Comparison of ENCODE assay signal across 8 cellular contexts in the genomic region with DNA sequence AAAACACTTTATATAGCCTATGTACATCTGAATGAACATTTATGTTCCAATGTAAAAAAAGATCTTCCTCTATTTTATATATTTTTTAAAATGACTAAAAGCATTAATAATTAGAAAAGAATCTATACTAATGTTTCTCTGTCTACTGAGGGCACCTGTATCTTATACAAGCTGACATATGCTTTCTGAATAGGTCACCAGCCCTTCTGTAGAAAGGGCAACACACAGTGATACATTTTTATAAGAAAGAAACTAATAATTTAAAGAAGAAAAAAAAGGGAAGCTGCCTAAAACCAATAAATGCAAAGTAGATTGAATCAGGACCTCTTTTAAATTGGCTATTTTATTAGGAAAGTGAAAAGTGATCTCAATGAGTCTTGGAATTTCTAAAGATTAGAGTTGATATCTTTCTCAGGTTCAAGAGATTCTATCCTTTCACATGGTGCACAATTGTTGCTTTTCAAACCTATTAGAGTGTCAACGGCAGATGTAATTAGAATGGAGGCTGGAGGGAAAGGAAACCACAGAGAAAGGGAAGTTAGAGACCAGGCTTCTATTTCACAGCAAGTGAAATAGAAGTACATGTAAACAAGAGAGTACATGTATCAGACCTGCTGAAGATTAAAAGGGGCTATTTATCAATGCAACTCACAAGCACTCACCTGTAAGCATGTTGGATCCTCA. TPM values are rescaled to one million over a fixed set of nuclear protein-coding genes. Genes with fewer than 3 reads are reported as not detected.
DNase-seq lines count a peak whose midpoint lies in the region; ATAC-seq, FAIRE-seq and TF ChIP-seq lines count a peak whose summit lies in the region.

No MANE protein-coding gene starts in this region.

- H3K4me3 Mint-ChIP-seq in activated T-helper 17 cell treated with anti-CD3 and anti-CD28 coated beads, Interleukin-2, amount 50 U/mL, for 72 hours: peak overlapping the region; percentile 25

- peaks cover 88% of the 10 kb centered on the region for H3K36me3 Mint-ChIP-seq in activated T-helper 17 cell treated with anti-CD3 and anti-CD28 coated beads, Interleukin-2, amount 50 U/mL, for 72 hours (ENCODE audit: low read depth)

- no peaks in the 10 kb centered on the region for H3K9me3 Mint-ChIP-seq in activated T-helper 17 cell treated with anti-CD3 and anti-CD28 coated beads, Interleukin-2, amount 50 U/mL, for 72 hours

- TF ChIP-seq POLR2A in GM12892 (IDR thresholded peaks at IDR 0.05; ENCODE audit: low read depth, low read length): no peak

- DNase-seq in GM12892 (ENCODE audit: insufficient read length): no peak
- no peak for DNase-seq in LoVo (ENCODE audit: low spot score)
- no peak for DNase-seq in NCI-H446 treated with DMSO at 0.1 percent for 48 hours (lab: John Stamatoyannopoulos, UW)
- no peak for DNase-seq in left lobe of liver (ENCODE audit: low spot score)
- no peak for DNase-seq in DMS53 treated with DMSO at 0.1 percent for 48 hours (lab: John Stamatoyannopoulos, UW; ENCODE audit: unreplicated experiment)

- peaks cover 40% of the 10 kb centered on the region for H3K4me1 Mint-ChIP-seq in activated T-helper 17 cell treated with anti-CD3 and anti-CD28 coated beads, Interleukin-2, amount 50 U/mL, for 72 hours

- ATAC-seq in GM21515 (IDR thresholded peaks at IDR 0.05; ENCODE audit: unreplicated experiment) (peak; percentile 78), HG03460 (IDR thresholded peaks at IDR 0.05; ENCODE audit: unreplicated experiment) (peak; percentile 69), left lobe of liver (no peak)
- no peak for ATAC-seq in activated T-helper 17 cell treated with anti-CD3 and anti-CD28 coated beads, Interleukin-2, amount 50 U/mL, for 72 hours (replicated peaks)

- H3K27ac Mint-ChIP-seq in activated T-helper 17 cell treated with anti-CD3 and anti-CD28 coated beads, Interleukin-2, amount 50 U/mL, for 72 hours: no peak overlapping the region

- FAIRE-seq in GM12892 (lab: Jason Lieb, UNC): peak; percentile 83

- H3K27me3 Mint-ChIP-seq in activated T-helper 17 cell treated with anti-CD3 and anti-CD28 coated beads, Interleukin-2, amount 50 U/mL, for 72 hours: no peaks in the 10 kb centered on the region

RNA-seq across cellular contexts. Expression of a gene that starts 6.3 kb away (rescaled TPM):
- polyA plus RNA-seq in GM12892 (2012; ENCODE audit: missing spikeins): 62.5 TPM
- 100 to 1,000 TPM in 1 of 2 donors, 10 to 100 TPM in 1; 99.7 to 149 TPM for total RNA-seq in activated T-helper 17 cell treated with anti-CD3 and anti-CD28 coated beads, Interleukin-2, amount 50 U/mL, for 72 hours
- 29.5 TPM for total RNA-seq in left lobe of liver

Comparison
In these comparisons a context has a peak if more than half of its experiments do, and no peak if none do; other contexts are left out.
1. ATAC-seq: peak in GM21515 (single experiment) and HG03460 (single experiment); none in activated T-helper 17 cell treated with anti-CD3 and anti-CD28 coated beads, Interleukin-2, amount 50 U/mL, for 72 hours (single experiment) and left lobe of liver (single experiment).